In the genomic region with DNA sequence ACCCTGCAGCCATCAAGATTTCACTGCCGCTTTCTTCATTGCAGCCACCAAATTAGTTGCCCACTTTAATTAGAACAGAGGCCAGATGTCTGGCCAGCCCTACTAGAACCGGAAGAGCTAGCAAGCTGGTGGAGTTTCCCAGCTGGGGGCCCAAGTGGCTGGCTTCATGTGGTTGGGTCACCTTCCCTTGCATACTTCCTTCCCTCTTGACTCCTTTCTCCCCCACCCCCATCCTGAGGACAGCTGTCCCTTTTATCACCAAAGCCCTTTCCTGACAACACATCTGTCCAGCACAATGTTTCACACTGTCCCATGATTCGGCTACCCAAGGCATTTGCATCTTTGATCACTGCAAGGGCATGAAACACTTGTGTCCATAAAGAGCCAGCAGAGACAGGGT, we compare ENCODE assay signal across 13 cellular contexts.
A peak's percentile ranks its signal among the peaks of the same experiment; 100 is the strongest.
DNase-seq lines count a peak whose midpoint lies in the region; ATAC-seq and TF ChIP-seq lines count a peak whose summit lies in the region.
"Had no signal": no experiment of that assay in that cellular context is flagged by ENCODE, and none has a peak within 500 bp of the region (broad histone marks: within the 10 kb centered on the region; RNA-seq: fewer than 3 reads in every experiment).

No MANE protein-coding gene starts in this region.

- no peak for DNase-seq in immature natural killer cell
- no peak for DNase-seq in activated effector memory CD4-positive, alpha-beta T cell treated with anti-CD3 and anti-CD28 coated beads, Interleukin-2, amount 50 U/mL, for 16 hours
- DNase-seq in natural killer cell treated with Interleukin-12 subunit alpha and Interleukin-12 subunit beta and Interleukin-15 and Interleukin-18, amount 100 ng/mL, for 72 hours (ENCODE audit: low spot score) = no peak
- DNase-seq in SHP77 (lab: John Stamatoyannopoulos, UW) = no peak
- DNase-seq: activated T-cell treated with anti-CD3 and anti-CD28 coated beads for 4 hours, left lung, NCI-H1105 treated with DMSO at 0.1 percent for 48 hours had no signal

- H3K4me3 Mint-ChIP-seq in dendritic cell treated with granulocyte-macrophage colony-stimulating factor and Interleukin-4, amounts not matched to agents 40 ng/mL and 50 ng/mL, for 4 days = no peak overlapping the region
- no peak overlapping the region for H3K4me3 Mint-ChIP-seq in immature natural killer cell
- no peak overlapping the region for H3K4me3 Mint-ChIP-seq in natural killer cell treated with Interleukin-12 subunit alpha and Interleukin-12 subunit beta and Interleukin-15 and Interleukin-18, amount 100 ng/mL, for 72 hours

- peaks cover 8% of the 10 kb centered on the region for H3K79me2 ChIP-seq in DOHH2 (ENCODE audit: control insufficient read depth, low read length)

- peaks cover 40% of the 10 kb centered on the region for H3F3A ChIP-seq in DOHH2 (ENCODE audit: control insufficient read depth, insufficient read depth)

- H3K4me1 Mint-ChIP-seq in dendritic cell treated with granulocyte-macrophage colony-stimulating factor and Interleukin-4, amounts not matched to agents 40 ng/mL and 50 ng/mL, for 4 days (ENCODE audit: low read depth) = peaks cover 59% of the 10 kb centered on the region
- peaks cover 0 to 10% of the 10 kb centered on the region in 2 donors for H3K4me1 Mint-ChIP-seq in immature natural killer cell
- H3K4me1 Mint-ChIP-seq in natural killer cell treated with Interleukin-12 subunit alpha and Interleukin-12 subunit beta and Interleukin-15 and Interleukin-18, amount 100 ng/mL, for 72 hours (ENCODE audit: low read depth in 2 of 2) = peaks cover 0 to 8% of the 10 kb centered on the region in 2 donors

- H3K9me2 ChIP-seq in DOHH2 (replicated peaks; ENCODE audit: control insufficient read depth, low read length) = no peaks in the 10 kb centered on the region

- no peaks in the 10 kb centered on the region for H3K27me3 ChIP-seq in DOHH2 (ENCODE audit: control insufficient read depth, low read length)
- H3K27me3 ChIP-seq: breast epithelium, left lung, right lobe of liver had no signal

- H3K9me3 ChIP-seq in DOHH2 (ENCODE audit: control insufficient read depth, insufficient read depth, low read length) = no peaks in the 10 kb centered on the region
- H3K9me3 ChIP-seq: breast epithelium, left lung, right lobe of liver had no signal

- H3K4me1 ChIP-seq in DOHH2 (ENCODE audit: control insufficient read depth, low read length) = peaks cover 99% of the 10 kb centered on the region
- H3K4me1 ChIP-seq: breast epithelium, right lobe of liver had no signal

- intact Hi-C loops in dendritic cell treated with granulocyte-macrophage colony-stimulating factor and Interleukin-4, amounts not matched to agents 40 ng/mL and 50 ng/mL, for 4 days (cut with micrococcal nuclease) = no loop called here

- no peak for TF ChIP-seq CTCF in DOHH2 (IDR thresholded peaks at IDR 0.05; ENCODE audit: low read depth, low read length, poor library complexity, severe bottlenecking)

- H3K36me3 Mint-ChIP-seq in dendritic cell treated with granulocyte-macrophage colony-stimulating factor and Interleukin-4, amounts not matched to agents 40 ng/mL and 50 ng/mL, for 4 days (ENCODE audit: low read depth) = no peaks in the 10 kb centered on the region
- H3K36me3 Mint-ChIP-seq in immature natural killer cell = no peaks in the 10 kb centered on the region
- no peaks in the 10 kb centered on the region for H3K36me3 Mint-ChIP-seq in natural killer cell treated with Interleukin-12 subunit alpha and Interleukin-12 subunit beta and Interleukin-15 and Interleukin-18, amount 100 ng/mL, for 72 hours

- H3K36me3 ChIP-seq in DOHH2 (ENCODE audit: control insufficient read depth, low read length) = peaks cover 10% of the 10 kb centered on the region
- H3K36me3 ChIP-seq: breast epithelium, left lung, right lobe of liver had no signal

- H4K20me1 ChIP-seq in DOHH2 (ENCODE audit: control insufficient read depth, insufficient read depth, low read depth, low read length) = no peaks in the 10 kb centered on the region

- H3K27me3 Mint-ChIP-seq in dendritic cell treated with granulocyte-macrophage colony-stimulating factor and Interleukin-4, amounts not matched to agents 40 ng/mL and 50 ng/mL, for 4 days = no peaks in the 10 kb centered on the region
- H3K27me3 Mint-ChIP-seq in immature natural killer cell (ENCODE audit: low read depth in 3 of 3) = peaks cover 2 to 5% (median 3%) of the 10 kb centered on the region in 3 donors
- peaks cover 5 to 8% of the 10 kb centered on the region in 2 donors for H3K27me3 Mint-ChIP-seq in natural killer cell treated with Interleukin-12 subunit alpha and Interleukin-12 subunit beta and Interleukin-15 and Interleukin-18, amount 100 ng/mL, for 72 hours

- peak; percentile 66 for ATAC-seq in GM19467 (IDR thresholded peaks at IDR 0.05; ENCODE audit: unreplicated experiment)
- peak; percentile 50 for ATAC-seq in HG03571 (IDR thresholded peaks at IDR 0.05; ENCODE audit: unreplicated experiment)
- ATAC-seq in natural killer cell treated with Interleukin-12 subunit alpha and Interleukin-12 subunit beta and Interleukin-15 and Interleukin-18, amount 100 ng/mL, for 72 hours = no peak
- ATAC-seq: left lung had no signal

- H3K27ac ChIP-seq in DOHH2 (ENCODE audit: low read depth, low read length) = peak overlapping the region; percentile 99
- H3K27ac ChIP-seq: breast epithelium, right lobe of liver had no signal

- H3K27ac Mint-ChIP-seq in dendritic cell treated with granulocyte-macrophage colony-stimulating factor and Interleukin-4, amounts not matched to agents 40 ng/mL and 50 ng/mL, for 4 days = peak overlapping the region; percentile 2
- no peak overlapping the region for H3K27ac Mint-ChIP-seq in immature natural killer cell
- no peak overlapping the region for H3K27ac Mint-ChIP-seq in natural killer cell treated with Interleukin-12 subunit alpha and Interleukin-12 subunit beta and Interleukin-15 and Interleukin-18, amount 100 ng/mL, for 72 hours

- H3K4me2 ChIP-seq in DOHH2 (ENCODE audit: low read length) = peak overlapping the region; percentile 78

- peaks cover 9% of the 10 kb centered on the region for H3K9me3 Mint-ChIP-seq in dendritic cell treated with granulocyte-macrophage colony-stimulating factor and Interleukin-4, amounts not matched to agents 40 ng/mL and 50 ng/mL, for 4 days
- H3K9me3 Mint-ChIP-seq in immature natural killer cell = no peaks in the 10 kb centered on the region
- no peaks in the 10 kb centered on the region for H3K9me3 Mint-ChIP-seq in natural killer cell treated with Interleukin-12 subunit alpha and Interleukin-12 subunit beta and Interleukin-15 and Interleukin-18, amount 100 ng/mL, for 72 hours

- peak overlapping the region; percentile 60 for H3K4me3 ChIP-seq in DOHH2 (ENCODE audit: low read length)
- H3K4me3 ChIP-seq: breast epithelium, left lung, right lobe of liver had no signal

Comparison
In these comparisons a context has a peak if more than half of its experiments do, and no peak if none do; other contexts are left out.
1. ATAC-seq: peak in GM19467 (single experiment) and HG03571 (single experiment); none in natural killer cell treated with Interleukin-12 subunit alpha and Interleukin-12 subunit beta and Interleukin-15 and Interleukin-18, amount 100 ng/mL, for 72 hours (0 of 2).